In genomic region chr19:1445185-1445931, GRCh38 we compare ENCODE assay signal across 8 cellular contexts. TPM values are rescaled to one million over a fixed set of nuclear protein-coding genes. Genes with fewer than 3 reads are reported as not detected.
DNase-seq lines count a peak whose midpoint lies in the region; ATAC-seq and TF ChIP-seq lines count a peak whose summit lies in the region.

No MANE protein-coding gene starts in this region.

- peaks cover 19% of the 10 kb centered on the region for H3K27me3 Mint-ChIP-seq in HFFc6 (ENCODE audit: insufficient read depth)

- no peak overlapping the region for H3K27ac Mint-ChIP-seq in HFFc6

- H3K4me1 Mint-ChIP-seq in HFFc6 (ENCODE audit: low read depth): peaks cover 12% of the 10 kb centered on the region; the same call in 1 of the 2 replicates

- no peak overlapping the region for H3K27ac ChIP-seq in ectodermal cell (ENCODE audit: insufficient read depth, low read depth, low read length, poor library complexity, severe bottlenecking)

- H3K4me1 ChIP-seq in ectodermal cell (ENCODE audit: control insufficient read depth, insufficient read depth, low read length): peaks cover 9% of the 10 kb centered on the region

- TF ChIP-seq CTCF in HFFc6 (IDR thresholded peaks at IDR 0.05): peak; percentile 94

- no peaks in the 10 kb centered on the region; the same call in 1 of the 2 replicates for H3K9me3 Mint-ChIP-seq in HFFc6

- peaks cover 58% of the 10 kb centered on the region for H3K27me3 ChIP-seq in ectodermal cell (ENCODE audit: control insufficient read depth, insufficient read depth, low read length, poor library complexity, severe bottlenecking)

- peak; percentile 69 for DNase-seq in ELR (ENCODE audit: low read depth)
- peak; percentile 39 for DNase-seq in HFFc6
- peak; percentile 82 for DNase-seq in NCI-H2196 (lab: John Stamatoyannopoulos, UW; ENCODE audit: unreplicated experiment)
- DNase-seq in activated CD4-positive, alpha-beta T cell treated with anti-CD3 and anti-CD28 coated beads, Interleukin-2, amount 50 U/mL, for 48 hours: peak; percentile 80 to 84
- peak; percentile 39 to 60 for DNase-seq in lung microvascular endothelial cell (ENCODE audit: low read depth in 2 of 2)
- peak; percentile 53 for DNase-seq in stimulated activated CD8-positive, alpha-beta memory T cell treated with anti-CD3 and anti-CD28 coated beads, Interleukin-12 subunit alpha, Interleukin-12 subunit beta, amount 100 ng/mL, for 1 hour (ENCODE audit: low read depth)

- peak overlapping the region; percentile 41 for H3K4me3 Mint-ChIP-seq in HFFc6

- H3K9me3 ChIP-seq in ectodermal cell (ENCODE audit: control insufficient read depth, low read length): no peaks in the 10 kb centered on the region

- peaks cover 13% of the 10 kb centered on the region; the same call in 1 of the 2 replicates for H3K36me3 Mint-ChIP-seq in HFFc6 (ENCODE audit: low read depth)

- no peak for ATAC-seq in HG02884 (IDR thresholded peaks at IDR 0.05; ENCODE audit: unreplicated experiment)

- H3K36me3 ChIP-seq in ectodermal cell (ENCODE audit: control insufficient read depth, insufficient read depth, low read length): peaks cover 19% of the 10 kb centered on the region

- peak overlapping the region; percentile 56 for H3K4me3 ChIP-seq in ectodermal cell (ENCODE audit: insufficient read depth, low read depth, low read length)

- 3 to 5% methylated on average over 69 to 70 of the region's 70 CpGs for WGBS in ectodermal cell, 2 experiments

RNA-seq across cellular contexts. Expression of gene APC2, which starts 4.6 kb away (rescaled TPM):
- total RNA-seq in HFFc6 (2021; fragmentation: NEBNext Ultra II Directional; extraction: Animal tissue kit (Norgen Biotek cat#: 25700)): under 1 TPM; 0.18 to 0.47 (median 0.32) TPM
- 4.2 TPM for polyA plus RNA-seq in ectodermal cell (2013, experiment 1 of 4)
- polyA plus RNA-seq in ectodermal cell (2013, experiment 2 of 4): 5.4 TPM
- polyA plus RNA-seq in ectodermal cell (2013, experiment 3 of 4): 6.8 TPM
- 7.3 TPM for polyA plus RNA-seq in ectodermal cell (2013, experiment 4 of 4)
- total RNA-seq in lung microvascular endothelial cell: under 0.01 TPM in 2 replicates

RNA-seq across cellular contexts. Expression of gene RPS15, which starts 7.2 kb away (rescaled TPM):
- 1,000 to 10,000 TPM; 1,047 to 1,358 (median 1,277) TPM for total RNA-seq in HFFc6 (2021; fragmentation: NEBNext Ultra II Directional; extraction: Animal tissue kit (Norgen Biotek cat#: 25700))
- 2,057 TPM for polyA plus RNA-seq in ectodermal cell (2013, experiment 1 of 4)
- polyA plus RNA-seq in ectodermal cell (2013, experiment 2 of 4): 2,044 TPM
- polyA plus RNA-seq in ectodermal cell (2013, experiment 3 of 4): 2,363 TPM
- 2,339 TPM for polyA plus RNA-seq in ectodermal cell (2013, experiment 4 of 4)
- 338 and 383 TPM in 2 replicates for total RNA-seq in lung microvascular endothelial cell

RNA-seq across cellular contexts. Expression of gene C19orf25, which starts 33.7 kb away (rescaled TPM):
- total RNA-seq in HFFc6 (2021; fragmentation: NEBNext Ultra II Directional; extraction: Animal tissue kit (Norgen Biotek cat#: 25700)): 10 to 100 TPM; 26.7 to 34.8 (median 29.6) TPM
- 44.9 TPM for polyA plus RNA-seq in ectodermal cell (2013, experiment 1 of 4)
- 44.0 TPM for polyA plus RNA-seq in ectodermal cell (2013, experiment 2 of 4)
- polyA plus RNA-seq in ectodermal cell (2013, experiment 3 of 4): 33.2 TPM
- polyA plus RNA-seq in ectodermal cell (2013, experiment 4 of 4): 34.1 TPM
- 13.5 and 17.5 TPM in 2 replicates for total RNA-seq in lung microvascular endothelial cell

RNA-seq across cellular contexts. Expression of gene DAZAP1, which starts 38.0 kb away (rescaled TPM):
- 100 to 1,000 TPM in 4 of 6 experiments, 10 to 100 TPM in 2; 87.2 to 109 (median 103) TPM for total RNA-seq in HFFc6 (2021; fragmentation: NEBNext Ultra II Directional; extraction: Animal tissue kit (Norgen Biotek cat#: 25700))
- 164 TPM for polyA plus RNA-seq in ectodermal cell (2013, experiment 1 of 4)
- 161 TPM for polyA plus RNA-seq in ectodermal cell (2013, experiment 2 of 4)
- 111 TPM for polyA plus RNA-seq in ectodermal cell (2013, experiment 3 of 4)
- polyA plus RNA-seq in ectodermal cell (2013, experiment 4 of 4): 116 TPM
- total RNA-seq in lung microvascular endothelial cell: 46.4 and 48.4 TPM in 2 replicates

RNA-seq across cellular contexts. Expression of gene GAMT, which starts 44.0 kb away (rescaled TPM):
- 10 to 100 TPM; 55.2 to 71.3 (median 67.7) TPM for total RNA-seq in HFFc6 (2021; fragmentation: NEBNext Ultra II Directional; extraction: Animal tissue kit (Norgen Biotek cat#: 25700))
- polyA plus RNA-seq in ectodermal cell (2013, experiment 1 of 4): 52.9 TPM
- 56.8 TPM for polyA plus RNA-seq in ectodermal cell (2013, experiment 2 of 4)
- 38.4 TPM for polyA plus RNA-seq in ectodermal cell (2013, experiment 3 of 4)
- 41.1 TPM for polyA plus RNA-seq in ectodermal cell (2013, experiment 4 of 4)
- total RNA-seq in lung microvascular endothelial cell: 8.3 and 12.6 TPM in 2 replicates
